ENCODE assay signal across 1 cellular context in the genomic region with DNA sequence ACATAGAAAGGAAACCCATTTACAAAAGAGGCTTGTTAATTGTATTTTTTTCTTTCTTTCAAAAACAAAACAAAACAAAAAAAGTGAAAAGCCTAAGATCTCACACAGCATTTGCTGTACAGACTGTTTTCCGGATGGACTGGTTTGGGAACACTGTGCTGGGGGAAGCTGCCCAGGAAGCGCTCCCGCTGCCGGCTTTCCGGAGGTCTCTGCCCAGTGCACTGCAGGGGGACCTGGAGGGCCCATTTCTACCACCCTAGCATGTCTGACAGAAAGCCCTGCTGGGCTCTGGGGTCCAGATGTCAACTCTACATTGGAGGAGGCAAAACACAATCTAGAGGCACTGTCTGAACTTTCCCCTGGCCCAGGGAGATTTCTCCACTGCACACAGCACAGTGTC.
TF ChIP-seq lines count a peak whose summit lies in the region.

No MANE protein-coding gene starts in this region.

TF ChIP-seq in WTC11, 78 proteins besides CTCF, POLR2A, EP300 and RAD21 (continued from another document):
- TF ChIP-seq, protein P1, sequence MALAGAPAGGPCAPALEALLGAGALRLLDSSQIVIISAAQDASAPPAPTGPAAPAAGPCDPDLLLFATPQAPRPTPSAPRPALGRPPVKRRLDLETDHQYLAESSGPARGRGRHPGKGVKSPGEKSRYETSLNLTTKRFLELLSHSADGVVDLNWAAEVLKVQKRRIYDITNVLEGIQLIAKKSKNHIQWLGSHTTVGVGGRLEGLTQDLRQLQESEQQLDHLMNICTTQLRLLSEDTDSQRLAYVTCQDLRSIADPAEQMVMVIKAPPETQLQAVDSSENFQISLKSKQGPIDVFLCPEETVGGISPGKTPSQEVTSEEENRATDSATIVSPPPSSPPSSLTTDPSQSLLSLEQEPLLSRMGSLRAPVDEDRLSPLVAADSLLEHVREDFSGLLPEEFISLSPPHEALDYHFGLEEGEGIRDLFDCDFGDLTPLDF (CRISPR knock-in tag; IDR thresholded peaks at IDR 0.05): no peak
- TF ChIP-seq, protein P2, sequence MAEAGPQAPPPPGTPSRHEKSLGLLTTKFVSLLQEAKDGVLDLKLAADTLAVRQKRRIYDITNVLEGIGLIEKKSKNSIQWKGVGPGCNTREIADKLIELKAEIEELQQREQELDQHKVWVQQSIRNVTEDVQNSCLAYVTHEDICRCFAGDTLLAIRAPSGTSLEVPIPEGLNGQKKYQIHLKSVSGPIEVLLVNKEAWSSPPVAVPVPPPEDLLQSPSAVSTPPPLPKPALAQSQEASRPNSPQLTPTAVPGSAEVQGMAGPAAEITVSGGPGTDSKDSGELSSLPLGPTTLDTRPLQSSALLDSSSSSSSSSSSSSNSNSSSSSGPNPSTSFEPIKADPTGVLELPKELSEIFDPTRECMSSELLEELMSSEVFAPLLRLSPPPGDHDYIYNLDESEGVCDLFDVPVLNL (CRISPR knock-in tag; IDR thresholded peaks at IDR 0.05; ENCODE audit: borderline replicate concordance, low read depth): no peak
- no peak for TF ChIP-seq ZNF671 (CRISPR knock-in tag; IDR thresholded peaks at IDR 0.05)
- TF ChIP-seq ZNF232 (CRISPR knock-in tag; IDR thresholded peaks at IDR 0.05): no peak
- TF ChIP-seq, protein P3, sequence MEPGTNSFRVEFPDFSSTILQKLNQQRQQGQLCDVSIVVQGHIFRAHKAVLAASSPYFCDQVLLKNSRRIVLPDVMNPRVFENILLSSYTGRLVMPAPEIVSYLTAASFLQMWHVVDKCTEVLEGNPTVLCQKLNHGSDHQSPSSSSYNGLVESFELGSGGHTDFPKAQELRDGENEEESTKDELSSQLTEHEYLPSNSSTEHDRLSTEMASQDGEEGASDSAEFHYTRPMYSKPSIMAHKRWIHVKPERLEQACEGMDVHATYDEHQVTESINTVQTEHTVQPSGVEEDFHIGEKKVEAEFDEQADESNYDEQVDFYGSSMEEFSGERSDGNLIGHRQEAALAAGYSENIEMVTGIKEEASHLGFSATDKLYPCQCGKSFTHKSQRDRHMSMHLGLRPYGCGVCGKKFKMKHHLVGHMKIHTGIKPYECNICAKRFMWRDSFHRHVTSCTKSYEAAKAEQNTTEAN (CRISPR knock-in tag; IDR thresholded peaks at IDR 0.05): no peak
- TF ChIP-seq JAZF1 (CRISPR knock-in tag; IDR thresholded peaks at IDR 0.05): no peak
- TF ChIP-seq, protein P4, sequence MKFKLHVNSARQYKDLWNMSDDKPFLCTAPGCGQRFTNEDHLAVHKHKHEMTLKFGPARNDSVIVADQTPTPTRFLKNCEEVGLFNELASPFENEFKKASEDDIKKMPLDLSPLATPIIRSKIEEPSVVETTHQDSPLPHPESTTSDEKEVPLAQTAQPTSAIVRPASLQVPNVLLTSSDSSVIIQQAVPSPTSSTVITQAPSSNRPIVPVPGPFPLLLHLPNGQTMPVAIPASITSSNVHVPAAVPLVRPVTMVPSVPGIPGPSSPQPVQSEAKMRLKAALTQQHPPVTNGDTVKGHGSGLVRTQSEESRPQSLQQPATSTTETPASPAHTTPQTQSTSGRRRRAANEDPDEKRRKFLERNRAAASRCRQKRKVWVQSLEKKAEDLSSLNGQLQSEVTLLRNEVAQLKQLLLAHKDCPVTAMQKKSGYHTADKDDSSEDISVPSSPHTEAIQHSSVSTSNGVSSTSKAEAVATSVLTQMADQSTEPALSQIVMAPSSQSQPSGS (CRISPR knock-in tag; IDR thresholded peaks at IDR 0.05; ENCODE audit: borderline replicate concordance, low read depth): no peak
- TF ChIP-seq ZNF416 (CRISPR knock-in tag; IDR thresholded peaks at IDR 0.05): no peak
- no peak for TF ChIP-seq RORB (CRISPR knock-in tag; IDR thresholded peaks at IDR 0.05)
- TF ChIP-seq ELF4 (CRISPR knock-in tag; IDR thresholded peaks at IDR 0.05; ENCODE audit: low read depth): no peak
- no peak for TF ChIP-seq JUN (CRISPR knock-in tag; IDR thresholded peaks at IDR 0.05)
- no peak for TF ChIP-seq MYBL2 (CRISPR knock-in tag; IDR thresholded peaks at IDR 0.05)
- TF ChIP-seq, protein P5, sequence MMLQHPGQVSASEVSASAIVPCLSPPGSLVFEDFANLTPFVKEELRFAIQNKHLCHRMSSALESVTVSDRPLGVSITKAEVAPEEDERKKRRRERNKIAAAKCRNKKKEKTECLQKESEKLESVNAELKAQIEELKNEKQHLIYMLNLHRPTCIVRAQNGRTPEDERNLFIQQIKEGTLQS (CRISPR knock-in tag; conservative IDR thresholded peaks at IDR 0.05): no peak
